9 cellular contexts compared by ENCODE assay signal in genomic region chr3:121883507-121883906, GRCh38. TPM values are rescaled to one million over a fixed set of nuclear protein-coding genes. Genes with fewer than 3 reads are reported as not detected.
A peak's percentile ranks its signal among the peaks of the same experiment; 100 is the strongest.
DNase-seq lines count a peak whose midpoint lies in the region; ATAC-seq and TF ChIP-seq lines count a peak whose summit lies in the region.
"Had no signal": no experiment of that assay in that cellular context is flagged by ENCODE, and none has a peak within 500 bp of the region (broad histone marks: within the 10 kb centered on the region; RNA-seq: fewer than 3 reads in every experiment).

No MANE protein-coding gene starts in this region.

- intact Hi-C loops in esophagus squamous epithelium (cut with DNase I) (loop anchor here (10.0 kb wide), 1 partner anchor 211 kb away; no protein-coding TSS in a partner anchor), cardiac septum (cut with DNase I) (no loop called here)

- peak in 3 of 6 experiments; percentile 13 to 57 (median 34) for TF ChIP-seq CTCF in esophagus squamous epithelium (IDR thresholded peaks at IDR 0.05)

- H3K27me3 ChIP-seq in esophagus squamous epithelium: no peaks in the 10 kb centered on the region

- 14 to 28% methylated on average over 1 of the region's 1 CpG for WGBS in esophagus squamous epithelium, 2 donors

- peaks cover 4% of the 10 kb centered on the region for H3K36me3 Mint-ChIP-seq in activated T-helper 17 cell treated with anti-CD3 and anti-CD28 coated beads, Interleukin-2, amount 50 U/mL, for 72 hours (ENCODE audit: low read depth)
- H3K36me3 Mint-ChIP-seq: natural killer cell treated with Interleukin-12 subunit alpha and Interleukin-12 subunit beta and Interleukin-15 and Interleukin-18, amount 100 ng/mL, for 72 hours had no signal

- DNase-seq in Daoy (ENCODE audit: low read depth): peak; percentile 16
- DNase-seq in HT1080 (ENCODE audit: low read depth): peak; percentile 27
- peak; percentile 43 to 50 for DNase-seq in lung microvascular endothelial cell (ENCODE audit: low read depth in 2 of 2)
- DNase-seq in esophagus squamous epithelium (lab: John Stamatoyannopoulos, UW): no peak
- no peak for DNase-seq in cardiac septum (ENCODE audit: low spot score)

- H3K9me3 Mint-ChIP-seq in activated T-helper 17 cell treated with anti-CD3 and anti-CD28 coated beads, Interleukin-2, amount 50 U/mL, for 72 hours: no peaks in the 10 kb centered on the region
- H3K9me3 Mint-ChIP-seq: natural killer cell treated with Interleukin-12 subunit alpha and Interleukin-12 subunit beta and Interleukin-15 and Interleukin-18, amount 100 ng/mL, for 72 hours had no signal

- H3K36me3 ChIP-seq in esophagus squamous epithelium: no peaks in the 10 kb centered on the region

- TF ChIP-seq POLR2A in esophagus squamous epithelium (IDR thresholded peaks at IDR 0.05): no peak

- H3K4me3 Mint-ChIP-seq in activated T-helper 17 cell treated with anti-CD3 and anti-CD28 coated beads, Interleukin-2, amount 50 U/mL, for 72 hours: no peak overlapping the region
- H3K4me3 Mint-ChIP-seq: natural killer cell treated with Interleukin-12 subunit alpha and Interleukin-12 subunit beta and Interleukin-15 and Interleukin-18, amount 100 ng/mL, for 72 hours had no signal

- peak; percentile 51 for ATAC-seq in activated T-helper 17 cell treated with anti-CD3 and anti-CD28 coated beads, Interleukin-2, amount 50 U/mL, for 72 hours (replicated peaks)
- ATAC-seq in GM18873 (IDR thresholded peaks at IDR 0.05; ENCODE audit: low FRiP score, unreplicated experiment) (no peak), HG03095 (IDR thresholded peaks at IDR 0.05; ENCODE audit: unreplicated experiment) (no peak)

- H3K4me1 ChIP-seq in esophagus squamous epithelium: no peaks in the 10 kb centered on the region

- H3K9me3 ChIP-seq in esophagus squamous epithelium: no peaks in the 10 kb centered on the region

- H3K27ac Mint-ChIP-seq in activated T-helper 17 cell treated with anti-CD3 and anti-CD28 coated beads, Interleukin-2, amount 50 U/mL, for 72 hours: no peak overlapping the region
- H3K27ac Mint-ChIP-seq: natural killer cell treated with Interleukin-12 subunit alpha and Interleukin-12 subunit beta and Interleukin-15 and Interleukin-18, amount 100 ng/mL, for 72 hours had no signal

- H3K4me1 Mint-ChIP-seq in activated T-helper 17 cell treated with anti-CD3 and anti-CD28 coated beads, Interleukin-2, amount 50 U/mL, for 72 hours: no peaks in the 10 kb centered on the region

- no peak overlapping the region for H3K27ac ChIP-seq in esophagus squamous epithelium

- no peaks in the 10 kb centered on the region for H3K27me3 Mint-ChIP-seq in activated T-helper 17 cell treated with anti-CD3 and anti-CD28 coated beads, Interleukin-2, amount 50 U/mL, for 72 hours
- H3K27me3 Mint-ChIP-seq: natural killer cell treated with Interleukin-12 subunit alpha and Interleukin-12 subunit beta and Interleukin-15 and Interleukin-18, amount 100 ng/mL, for 72 hours had no signal

- no peak overlapping the region for H3K4me3 ChIP-seq in esophagus squamous epithelium

RNA-seq across cellular contexts. Expression of gene SLC15A2, which starts 10.7 kb away (rescaled TPM):
- 0.15 and 0.17 TPM in 2 replicates for total RNA-seq in Daoy (2014; rRNA removed; shearing (Covaris generic))
- total RNA-seq in HT1080 (2014; rRNA removed; shearing (Covaris generic)): not detected in 2 replicates
- polyA plus RNA-seq in HT1080 (2015; cell fraction: cytosol; rRNA removed): 0.02 and 0.14 TPM in 2 replicates
- polyA plus RNA-seq in HT1080 (2015; cell fraction: nucleus; rRNA removed): 0.70 and 0.98 TPM in 2 replicates
- total RNA-seq in activated T-helper 17 cell treated with anti-CD3 and anti-CD28 coated beads, Interleukin-2, amount 50 U/mL, for 72 hours: 1 to 10 TPM; 7.1 to 7.5 TPM
- total RNA-seq in lung microvascular endothelial cell: under 0.01 and 0.20 TPM in 2 replicates
- total RNA-seq in esophagus squamous epithelium: 1 to 10 TPM; 1.9 to 4.9 (median 4.4) TPM
- 0.92 TPM for total RNA-seq in cardiac septum

RNA-seq across cellular contexts. Expression of gene EAF2, which starts 48.5 kb away (rescaled TPM):
- 11.3 and 23.3 TPM in 2 replicates for total RNA-seq in Daoy (2014; rRNA removed; shearing (Covaris generic))
- 2.1 and 3.7 TPM in 2 replicates for total RNA-seq in HT1080 (2014; rRNA removed; shearing (Covaris generic))
- 2.8 and 3.6 TPM in 2 replicates for polyA plus RNA-seq in HT1080 (2015; cell fraction: cytosol; rRNA removed)
- 1.3 and 1.8 TPM in 2 replicates for polyA plus RNA-seq in HT1080 (2015; cell fraction: nucleus; rRNA removed)
- 10 to 100 TPM; 20.8 to 33.0 TPM for total RNA-seq in activated T-helper 17 cell treated with anti-CD3 and anti-CD28 coated beads, Interleukin-2, amount 50 U/mL, for 72 hours
- total RNA-seq in lung microvascular endothelial cell: 0.40 and 0.44 TPM in 2 replicates
- total RNA-seq in esophagus squamous epithelium: 1 to 10 TPM; 2.0 to 4.2 (median 2.3) TPM
- 1.9 TPM for total RNA-seq in cardiac septum

RNA-seq across cellular contexts. Expression of gene IQCB1, which starts 48.6 kb away (rescaled TPM):
- total RNA-seq in Daoy (2014; rRNA removed; shearing (Covaris generic)): 31.0 and 31.7 TPM in 2 replicates
- total RNA-seq in HT1080 (2014; rRNA removed; shearing (Covaris generic)): 28.8 and 33.2 TPM in 2 replicates
- polyA plus RNA-seq in HT1080 (2015; cell fraction: cytosol; rRNA removed): 33.3 and 34.8 TPM in 2 replicates
- 83.3 and 90.3 TPM in 2 replicates for polyA plus RNA-seq in HT1080 (2015; cell fraction: nucleus; rRNA removed)
- 10 to 100 TPM; 41.7 to 47.5 TPM for total RNA-seq in activated T-helper 17 cell treated with anti-CD3 and anti-CD28 coated beads, Interleukin-2, amount 50 U/mL, for 72 hours
- total RNA-seq in lung microvascular endothelial cell: 4.6 and 6.2 TPM in 2 replicates
- 10 to 100 TPM in 3 of 4 donors, 1 to 10 TPM in 1; 8.2 to 33.8 (median 23.3) TPM for total RNA-seq in esophagus squamous epithelium
- 6.1 TPM for total RNA-seq in cardiac septum

Comparison
In these comparisons a context has a peak if more than half of its experiments do, and no peak if none do; other contexts are left out.
1. DNase-seq: peak in Daoy (single experiment), HT1080 (single experiment) and lung microvascular endothelial cell (2 of 2); none in esophagus squamous epithelium (single experiment) and cardiac septum (single experiment).